In genomic region chr16:87966685-87967185, GRCh38 we compare ENCODE assay signal across 10 cellular contexts. TPM values are rescaled to one million over a fixed set of nuclear protein-coding genes. Genes with fewer than 3 reads are reported as not detected.
DNase-seq lines count a peak whose midpoint lies in the region; ATAC-seq and TF ChIP-seq lines count a peak whose summit lies in the region.
"Had no signal": no experiment of that assay in that cellular context is flagged by ENCODE, and none has a peak within 500 bp of the region (broad histone marks: within the 10 kb centered on the region; RNA-seq: fewer than 3 reads in every experiment).

No MANE protein-coding gene starts in this region.

- H3K4me3 ChIP-seq in coronary artery, result peak overlapping the region; percentile 53

- TF ChIP-seq CTCF in coronary artery (IDR thresholded peaks at IDR 0.05) (no peak), mesothelial cell of epicardium (IDR thresholded peaks at IDR 0.05; ENCODE audit: unreplicated experiment) (no peak), type B pancreatic cell (conservative IDR thresholded peaks at IDR 0.05) (no peak)

- peak overlapping the region; percentile 67 to 73 for H3K27ac ChIP-seq in coronary artery

- H3K9me3 Mint-ChIP-seq in activated T-cell treated with anti-CD3 and anti-CD28 coated beads, Interleukin-2, amount 50 U/mL, for 72 hours, result peaks cover 6 to 8% of the 10 kb centered on the region in 2 donors
- peaks cover 14% of the 10 kb centered on the region for H3K9me3 Mint-ChIP-seq in mesothelial cell of epicardium
- H3K9me3 Mint-ChIP-seq in type B pancreatic cell, result no peaks in the 10 kb centered on the region

- H3K27me3 Mint-ChIP-seq in activated T-cell treated with anti-CD3 and anti-CD28 coated beads, Interleukin-2, amount 50 U/mL, for 72 hours (ENCODE audit: low read depth), result no peaks in the 10 kb centered on the region
- H3K27me3 Mint-ChIP-seq in mesothelial cell of epicardium (ENCODE audit: low read depth) (no peaks in the 10 kb centered on the region), type B pancreatic cell (no peaks in the 10 kb centered on the region)

- no peak for DNase-seq in activated T-cell treated with anti-CD3 and anti-CD28 coated beads, Interleukin-2, amount 50 U/mL, for 72 hours
- no peak for DNase-seq in activated T-cell treated with anti-CD3 and anti-CD28 coated beads, Interleukin-2, amount 50 U/mL, for 1 hour
- DNase-seq in coronary artery (ENCODE audit: low spot score) (no peak), mesothelial cell of epicardium (ENCODE audit: low spot score in 2 of 2, unreplicated experiment in 2 of 2) (no peak), type B pancreatic cell (ENCODE audit: extremely low spot score, unreplicated experiment) (no peak), NCI-H2029 (lab: John Stamatoyannopoulos, UW) (no peak), mucosa of gallbladder (ENCODE audit: low spot score) (no peak), Ammon's horn (ENCODE audit: low spot score) (no peak)
- DNase-seq: KG1 had no signal

- peaks cover 79% of the 10 kb centered on the region for H3K4me1 Mint-ChIP-seq in activated T-cell treated with anti-CD3 and anti-CD28 coated beads, Interleukin-2, amount 50 U/mL, for 72 hours (ENCODE audit: low read depth)
- peaks cover 39% of the 10 kb centered on the region for H3K4me1 Mint-ChIP-seq in mesothelial cell of epicardium
- H3K4me1 Mint-ChIP-seq in type B pancreatic cell (ENCODE audit: unreplicated experiment), result peaks cover 36% of the 10 kb centered on the region

- peaks cover 9 to 14% of the 10 kb centered on the region in 2 donors for H3K36me3 Mint-ChIP-seq in activated T-cell treated with anti-CD3 and anti-CD28 coated beads, Interleukin-2, amount 50 U/mL, for 72 hours (ENCODE audit: insufficient read depth in 2 of 2)
- peaks cover 22% of the 10 kb centered on the region for H3K36me3 Mint-ChIP-seq in mesothelial cell of epicardium
- peaks cover 18% of the 10 kb centered on the region for H3K36me3 Mint-ChIP-seq in type B pancreatic cell

- H3K4me3 Mint-ChIP-seq in activated T-cell treated with anti-CD3 and anti-CD28 coated beads, Interleukin-2, amount 50 U/mL, for 72 hours, result peak overlapping the region; percentile 48 to 70
- H3K4me3 Mint-ChIP-seq in mesothelial cell of epicardium, result no peak overlapping the region
- no peak overlapping the region for H3K4me3 Mint-ChIP-seq in type B pancreatic cell

- no peak for ATAC-seq in activated T-cell treated with anti-CD3 and anti-CD28 coated beads, Interleukin-2, amount 50 U/mL, for 72 hours (replicated peaks in 1 of 2)

- H3K27ac Mint-ChIP-seq in activated T-cell treated with anti-CD3 and anti-CD28 coated beads, Interleukin-2, amount 50 U/mL, for 72 hours, result peak overlapping the region; percentile 55
- H3K27ac Mint-ChIP-seq in mesothelial cell of epicardium (peak overlapping the region; percentile 81), type B pancreatic cell (peak overlapping the region; percentile 63)

RNA-seq across cellular contexts. Expression of gene BANP, which starts 15.5 kb away (rescaled TPM):
- total RNA-seq in activated T-cell treated with anti-CD3 and anti-CD28 coated beads, Interleukin-2, amount 50 U/mL, for 72 hours, result 10 to 100 TPM; 35.8 to 39.8 TPM
- 41.2 to 44.9 TPM (median 43.6 TPM) in 3 replicates for total RNA-seq in mesothelial cell of epicardium
- total RNA-seq in type B pancreatic cell (ENCODE audit: low replicate concordance), result 28.3 and 36.9 TPM in 2 replicates
- total RNA-seq in mucosa of gallbladder, result 31.7 TPM

RNA-seq across cellular contexts. Expression of gene CA5A, which starts 30.4 kb away (rescaled TPM):
- total RNA-seq in activated T-cell treated with anti-CD3 and anti-CD28 coated beads, Interleukin-2, amount 50 U/mL, for 72 hours, result under 1 TPM in 1 of 2 donors, not detected in 1; 0.22 TPM
- total RNA-seq in mesothelial cell of epicardium (not detected in 3 replicates), type B pancreatic cell (ENCODE audit: low replicate concordance) (0.70 TPM in 1 of 2 replicates, not detected in the other), mucosa of gallbladder (0.14 TPM)
- total RNA-seq: glomerular endothelial cell had no signal

Comparison
In these comparisons a context has a peak if more than half of its experiments do, and no peak if none do; other contexts are left out.
1. H3K4me3 Mint-ChIP-seq: peak in activated T-cell treated with anti-CD3 and anti-CD28 coated beads, Interleukin-2, amount 50 U/mL, for 72 hours (2 of 2); none in mesothelial cell of epicardium (single experiment) and type B pancreatic cell (single experiment).
2. Peak in every context shown above with its lines, with median percentiles within 50 percentile points of each other: H3K27ac Mint-ChIP-seq.